8 cellular contexts compared by ENCODE assay signal in the genomic region with DNA sequence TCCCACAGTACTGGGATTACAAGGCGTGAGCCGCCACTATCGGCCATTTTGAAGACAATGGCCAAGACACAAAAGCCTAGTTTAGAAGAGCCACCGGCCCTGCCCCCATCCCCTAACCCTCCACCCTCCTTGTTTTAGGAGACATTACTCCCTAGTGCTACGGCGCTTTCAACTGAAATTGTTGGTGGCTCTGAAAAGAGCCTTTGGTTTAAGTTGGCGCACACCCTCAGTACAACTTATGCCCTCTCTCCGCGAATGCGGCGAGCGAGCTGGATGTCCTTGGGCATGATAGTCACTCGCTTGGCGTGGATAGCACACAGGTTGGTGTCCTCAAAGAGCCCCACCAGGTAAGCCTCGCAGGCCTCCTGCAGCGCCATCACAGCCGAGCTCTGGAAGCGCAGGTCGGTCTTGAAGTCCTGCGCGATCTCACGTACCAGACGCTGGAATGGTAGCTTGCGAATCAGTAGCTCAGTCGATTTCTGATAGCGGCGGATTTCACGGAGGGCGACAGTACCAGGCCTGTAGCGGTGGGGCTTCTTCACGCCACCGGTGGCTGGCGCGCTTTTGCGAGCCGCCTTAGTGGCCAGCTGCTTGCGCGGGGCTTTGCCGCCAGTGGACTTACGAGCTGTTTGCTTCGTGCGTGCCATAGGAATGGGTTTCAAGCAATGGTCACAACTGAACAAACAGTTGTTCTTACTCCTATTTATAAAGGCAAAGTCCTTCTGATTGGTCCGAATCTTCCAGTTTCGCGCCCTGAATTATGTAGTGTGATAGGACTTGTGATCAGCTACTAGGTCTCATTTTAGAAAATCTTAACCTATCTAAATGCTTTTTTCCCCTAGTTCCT.
A peak's percentile ranks its signal among the peaks of the same experiment; 100 is the strongest.
DNase-seq lines count a peak whose midpoint lies in the region; ATAC-seq and TF ChIP-seq lines count a peak whose summit lies in the region.

No MANE protein-coding gene starts in this region.

- peak in 2 of 4 donors; percentile 73 to 84 for TF ChIP-seq POLR2A in esophagus squamous epithelium (IDR thresholded peaks at IDR 0.05)
- peak in 1 of 2 donors; percentile 39 for TF ChIP-seq POLR2A in thyroid gland (IDR thresholded peaks at IDR 0.05)

- H3K4me1 Mint-ChIP-seq in naive thymus-derived CD8-positive, alpha-beta T cell: peaks cover 11 to 48% (median 42%) of the 10 kb centered on the region in 4 donors

- H3K9ac ChIP-seq in NT2/D1 (ENCODE audit: insufficient read length, low read depth): peak overlapping the region; percentile 94

- H3K27ac Mint-ChIP-seq in naive thymus-derived CD8-positive, alpha-beta T cell: peak overlapping the region; percentile 90 to 99 (median 96)

- peaks cover 3% of the 10 kb centered on the region for H3K36me3 ChIP-seq in NT2/D1 (ENCODE audit: insufficient read depth, insufficient read length, low read length)
- H3K36me3 ChIP-seq in esophagus squamous epithelium: no peaks in the 10 kb centered on the region
- no peaks in the 10 kb centered on the region for H3K36me3 ChIP-seq in thyroid gland

- H3K9me3 Mint-ChIP-seq in naive thymus-derived CD8-positive, alpha-beta T cell: no peaks in the 10 kb centered on the region

- H3K27me3 ChIP-seq in NT2/D1 (ENCODE audit: insufficient read depth, insufficient read length) (no peaks in the 10 kb centered on the region), esophagus squamous epithelium (peaks cover 0 to 70% (median 0%) of the 10 kb centered on the region in 4 donors), thyroid gland (no peaks in the 10 kb centered on the region)

- TF ChIP-seq CTCF in esophagus squamous epithelium (IDR thresholded peaks at IDR 0.05) (peak in 4 of 6 experiments; percentile 26 to 51 (median 37)), thyroid gland (IDR thresholded peaks at IDR 0.05) (peak in 4 of 6 experiments; percentile 16 to 42 (median 34))

- no peaks in the 10 kb centered on the region for H3K36me3 Mint-ChIP-seq in naive thymus-derived CD8-positive, alpha-beta T cell

- H3K9me3 ChIP-seq in NT2/D1 (ENCODE audit: insufficient read depth, low read length) (0 out of 2 replicates have a peak, but pooled peaks cover 4% of the 10 kb centered on the region), esophagus squamous epithelium (no peaks in the 10 kb centered on the region), thyroid gland (no peaks in the 10 kb centered on the region)

- intact Hi-C loops in esophagus squamous epithelium (cut with DNase I): no loop called here
- intact Hi-C loops in thyroid gland (cut with DNase I): no loop called here

- 2% methylated on average over 20 to 30 of the region's 45 CpGs for WGBS in esophagus squamous epithelium, 2 donors
- 0 to 1% methylated on average over 20 to 41 of the region's 45 CpGs for WGBS in thyroid gland, 2 donors

- H3K27ac ChIP-seq in esophagus squamous epithelium (peak overlapping the region; percentile 90 to 96 (median 92)), thyroid gland (peak overlapping the region; percentile 23 to 89 (median 71))

- H3K4me3 ChIP-seq in NT2/D1 (ENCODE audit: insufficient read length, low read depth) (peak overlapping the region; percentile 87), esophagus squamous epithelium (peak overlapping the region; percentile 38 to 65 (median 57)), thyroid gland (replicated peaks in 1 of 3) (peak overlapping the region in 2 of 3 donors; percentile 4 to 39)

- H3K4me1 ChIP-seq in NT2/D1 (ENCODE audit: insufficient read depth, insufficient read length) (no peaks in the 10 kb centered on the region), esophagus squamous epithelium (peaks cover 0 to 50% (median 0%) of the 10 kb centered on the region in 3 donors), thyroid gland (peaks cover 7 to 10% of the 10 kb centered on the region in 2 donors)

- POLR2A ChIA-PET in naive thymus-derived CD8-positive, alpha-beta T cell (lab: Charles Lee): interaction anchor here (0.6 to 3.6 kb wide), 26 partner anchors 9 to 1643 kb away, joined by 3 to 66 read pairs (median 4); a partner anchor contains a TSS

- peak; percentile 45 for ATAC-seq in GM19324 (IDR thresholded peaks at IDR 0.05; ENCODE audit: low FRiP score, unreplicated experiment)
- ATAC-seq in HG03442 (IDR thresholded peaks at IDR 0.05; ENCODE audit: unreplicated experiment): peak; percentile 41
- ATAC-seq in naive thymus-derived CD8-positive, alpha-beta T cell: peak; percentile 74 to 82

- H3K27me3 Mint-ChIP-seq in naive thymus-derived CD8-positive, alpha-beta T cell: no peaks in the 10 kb centered on the region

- DNase-seq in Ammon's horn (ENCODE audit: low spot score): peak; percentile 11
- DNase-seq in NT2/D1 (ENCODE audit: low read depth, low spot score): no peak
- peak; percentile 46 for DNase-seq in activated T-cell treated with anti-CD3 and anti-CD28 coated beads for 4 hours
- DNase-seq in esophagus squamous epithelium (lab: John Stamatoyannopoulos, UW): no peak
- peak; percentile 52 to 90 (median 76) for DNase-seq in naive thymus-derived CD8-positive, alpha-beta T cell
- peak; percentile 79 to 80 for DNase-seq in thyroid gland

- H3K4me3 Mint-ChIP-seq in naive thymus-derived CD8-positive, alpha-beta T cell: peak overlapping the region; percentile 82 to 99 (median 95)

Comparison
In these comparisons a context has a peak if more than half of its experiments do, and no peak if none do; other contexts are left out.
1. DNase-seq: peak in Ammon's horn (single experiment), activated T-cell treated with anti-CD3 and anti-CD28 coated beads for 4 hours (single experiment), naive thymus-derived CD8-positive, alpha-beta T cell (10 of 10) and thyroid gland (2 of 2); none in NT2/D1 (single experiment) and esophagus squamous epithelium (single experiment).
2. H3K4me3 ChIP-seq: peak in every context shown above with its lines; median percentile 87 in NT2/D1; 57 in esophagus squamous epithelium; 22 in thyroid gland.
3. Peak in every context shown above with its lines, with median percentiles within 50 percentile points of each other: ATAC-seq.